In the genomic region with DNA sequence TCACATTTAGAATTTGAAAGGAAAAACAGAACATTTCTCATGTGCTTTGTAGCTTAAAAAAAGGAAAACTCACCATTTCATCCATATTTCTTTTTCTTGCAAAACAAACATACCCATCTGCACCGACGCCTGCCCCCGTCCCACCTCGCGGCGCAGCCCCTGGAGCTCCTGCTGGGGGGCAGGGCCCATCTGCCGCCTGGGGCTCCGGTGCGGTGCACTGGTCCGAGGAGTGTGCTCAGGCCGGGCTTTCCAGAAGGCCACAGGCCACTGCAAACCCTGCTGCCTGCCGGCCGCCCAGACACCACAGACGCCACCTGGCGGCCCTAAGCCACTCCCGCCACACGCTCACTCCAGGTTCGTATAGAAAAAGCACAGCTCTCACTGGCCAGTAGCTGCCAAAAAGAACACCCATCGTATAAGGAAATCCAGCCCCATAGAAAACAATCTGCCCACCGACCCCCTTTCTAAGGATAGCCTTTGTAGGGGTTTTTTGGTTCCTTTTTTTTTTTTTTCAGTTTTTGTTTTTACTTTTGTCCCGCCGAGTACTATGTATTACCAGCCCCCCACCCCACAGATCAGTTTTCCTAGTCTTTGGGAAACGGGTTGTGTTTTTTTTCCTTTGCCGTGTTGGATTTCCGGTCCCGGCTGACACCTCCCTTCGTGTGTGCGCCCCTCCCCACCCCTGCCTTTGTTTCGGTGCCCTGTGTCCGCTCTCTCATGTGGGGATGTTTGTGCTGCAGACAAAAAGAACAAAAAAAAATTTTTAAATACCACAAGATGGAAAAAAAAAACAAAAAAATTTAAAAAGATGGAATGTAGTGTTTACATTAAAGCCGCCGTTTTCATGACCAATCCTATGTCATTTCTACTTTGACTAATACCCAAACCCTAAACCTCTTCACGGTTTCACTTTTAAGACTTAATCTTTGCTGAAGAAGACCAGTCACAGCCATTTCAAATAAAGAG, we compare ENCODE assay signal across 1 cellular context.
TF ChIP-seq lines count a peak whose summit lies in the region.

No MANE protein-coding gene starts in this region.

TF ChIP-seq in GM12878, 131 proteins besides CTCF, POLR2A, EP300 and RAD21 (continued from another document):
- TF ChIP-seq GATAD2B (conservative IDR thresholded peaks at IDR 0.05; ENCODE audit: low read depth) = 0 out of 2 replicates have a peak, but pooled peaks have one; percentile 52
- TF ChIP-seq BRCA1 (IDR thresholded peaks at IDR 0.05; ENCODE audit: low read depth, low read length) = no peak
- TF ChIP-seq EZH2 (IDR thresholded peaks at IDR 0.05; ENCODE audit: borderline replicate concordance, control insufficient read depth, low read depth, low read length) = no peak
- no peak for TF ChIP-seq NFXL1 (IDR thresholded peaks at IDR 0.05; ENCODE audit: borderline replicate concordance)
- TF ChIP-seq TCF3 (IDR thresholded peaks at IDR 0.05; ENCODE audit: borderline replicate concordance, insufficient read depth, low read depth, low read length) = no peak
- peak; percentile 78 for TF ChIP-seq LARP7 (IDR thresholded peaks at IDR 0.05)
- no peak for TF ChIP-seq USF2 (IDR thresholded peaks at IDR 0.05; ENCODE audit: borderline replicate concordance, low read depth, low read length)
- TF ChIP-seq, protein P1, sequence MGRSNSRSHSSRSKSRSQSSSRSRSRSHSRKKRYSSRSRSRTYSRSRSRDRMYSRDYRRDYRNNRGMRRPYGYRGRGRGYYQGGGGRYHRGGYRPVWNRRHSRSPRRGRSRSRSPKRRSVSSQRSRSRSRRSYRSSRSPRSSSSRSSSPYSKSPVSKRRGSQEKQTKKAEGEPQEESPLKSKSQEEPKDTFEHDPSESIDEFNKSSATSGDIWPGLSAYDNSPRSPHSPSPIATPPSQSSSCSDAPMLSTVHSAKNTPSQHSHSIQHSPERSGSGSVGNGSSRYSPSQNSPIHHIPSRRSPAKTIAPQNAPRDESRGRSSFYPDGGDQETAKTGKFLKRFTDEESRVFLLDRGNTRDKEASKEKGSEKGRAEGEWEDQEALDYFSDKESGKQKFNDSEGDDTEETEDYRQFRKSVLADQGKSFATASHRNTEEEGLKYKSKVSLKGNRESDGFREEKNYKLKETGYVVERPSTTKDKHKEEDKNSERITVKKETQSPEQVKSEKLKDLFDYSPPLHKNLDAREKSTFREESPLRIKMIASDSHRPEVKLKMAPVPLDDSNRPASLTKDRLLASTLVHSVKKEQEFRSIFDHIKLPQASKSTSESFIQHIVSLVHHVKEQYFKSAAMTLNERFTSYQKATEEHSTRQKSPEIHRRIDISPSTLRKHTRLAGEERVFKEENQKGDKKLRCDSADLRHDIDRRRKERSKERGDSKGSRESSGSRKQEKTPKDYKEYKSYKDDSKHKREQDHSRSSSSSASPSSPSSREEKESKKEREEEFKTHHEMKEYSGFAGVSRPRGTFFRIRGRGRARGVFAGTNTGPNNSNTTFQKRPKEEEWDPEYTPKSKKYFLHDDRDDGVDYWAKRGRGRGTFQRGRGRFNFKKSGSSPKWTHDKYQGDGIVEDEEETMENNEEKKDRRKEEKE (IDR thresholded peaks at IDR 0.05) = no peak
- TF ChIP-seq, protein P2, sequence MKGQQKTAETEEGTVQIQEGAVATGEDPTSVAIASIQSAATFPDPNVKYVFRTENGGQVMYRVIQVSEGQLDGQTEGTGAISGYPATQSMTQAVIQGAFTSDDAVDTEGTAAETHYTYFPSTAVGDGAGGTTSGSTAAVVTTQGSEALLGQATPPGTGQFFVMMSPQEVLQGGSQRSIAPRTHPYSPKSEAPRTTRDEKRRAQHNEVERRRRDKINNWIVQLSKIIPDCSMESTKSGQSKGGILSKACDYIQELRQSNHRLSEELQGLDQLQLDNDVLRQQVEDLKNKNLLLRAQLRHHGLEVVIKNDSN (IDR thresholded peaks at IDR 0.05; ENCODE audit: borderline replicate concordance, extremely low read length, insufficient read depth, low read depth, low read length) = no peak
- TF ChIP-seq SMAD1 (IDR thresholded peaks at IDR 0.05; ENCODE audit: low read depth, partially characterized antibody) = no peak
- peak; percentile 51; the same call in 1 of the 2 replicates for TF ChIP-seq ATF7 (IDR thresholded peaks at IDR 0.05; ENCODE audit: low read depth)
- no peak for TF ChIP-seq FOXK2 (IDR thresholded peaks at IDR 0.05)
- no peak for TF ChIP-seq SPI1 (IDR thresholded peaks at IDR 0.05; ENCODE audit: borderline replicate concordance, insufficient read depth, low read depth, low read length)
- TF ChIP-seq SREBF1 (IDR thresholded peaks at IDR 0.05; ENCODE audit: low read length) = no peak
- no peak; the same call in 1 of the 2 replicates for TF ChIP-seq CBFB (IDR thresholded peaks at IDR 0.05; ENCODE audit: low read depth)
- no peak for TF ChIP-seq TARDBP (IDR thresholded peaks at IDR 0.05; ENCODE audit: borderline replicate concordance)
- no peak for TF ChIP-seq CUX1 (IDR thresholded peaks at IDR 0.05; ENCODE audit: insufficient replicate concordance, low read depth, low read length)
- TF ChIP-seq NRF1 (conservative IDR thresholded peaks at IDR 0.05; ENCODE audit: low read depth, low read length) = no peak
- no peak for TF ChIP-seq ETV6 (conservative IDR thresholded peaks at IDR 0.05 in 1 of 2, IDR thresholded peaks at IDR 0.05 in 1 of 2; ENCODE audit: borderline replicate concordance in 1 of 2, low read depth in 1 of 2)
- TF ChIP-seq CHD4 (IDR thresholded peaks at IDR 0.05) = no peak
- no peak for TF ChIP-seq RFX5 (IDR thresholded peaks at IDR 0.05; ENCODE audit: low read depth, low read length)
- 0 out of 2 replicates have a peak, but pooled peaks have one; percentile 31 for TF ChIP-seq RELB (IDR thresholded peaks at IDR 0.05; ENCODE audit: low read depth)
- TF ChIP-seq, protein P3, sequence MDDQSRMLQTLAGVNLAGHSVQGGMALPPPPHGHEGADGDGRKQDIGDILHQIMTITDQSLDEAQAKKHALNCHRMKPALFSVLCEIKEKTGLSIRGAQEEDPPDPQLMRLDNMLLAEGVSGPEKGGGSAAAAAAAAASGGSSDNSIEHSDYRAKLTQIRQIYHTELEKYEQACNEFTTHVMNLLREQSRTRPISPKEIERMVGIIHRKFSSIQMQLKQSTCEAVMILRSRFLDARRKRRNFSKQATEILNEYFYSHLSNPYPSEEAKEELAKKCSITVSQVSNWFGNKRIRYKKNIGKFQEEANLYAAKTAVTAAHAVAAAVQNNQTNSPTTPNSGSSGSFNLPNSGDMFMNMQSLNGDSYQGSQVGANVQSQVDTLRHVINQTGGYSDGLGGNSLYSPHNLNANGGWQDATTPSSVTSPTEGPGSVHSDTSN (IDR thresholded peaks at IDR 0.05; ENCODE audit: insufficient replicate concordance, low read depth, low read length) = no peak
- TF ChIP-seq ZNF24 (IDR thresholded peaks at IDR 0.05) = peak; percentile 32; the same call in 1 of the 2 replicates
- TF ChIP-seq POLR2AphosphoS2 (IDR thresholded peaks at IDR 0.05; ENCODE audit: low read depth, low read length) = no peak
- TF ChIP-seq, protein P4, sequence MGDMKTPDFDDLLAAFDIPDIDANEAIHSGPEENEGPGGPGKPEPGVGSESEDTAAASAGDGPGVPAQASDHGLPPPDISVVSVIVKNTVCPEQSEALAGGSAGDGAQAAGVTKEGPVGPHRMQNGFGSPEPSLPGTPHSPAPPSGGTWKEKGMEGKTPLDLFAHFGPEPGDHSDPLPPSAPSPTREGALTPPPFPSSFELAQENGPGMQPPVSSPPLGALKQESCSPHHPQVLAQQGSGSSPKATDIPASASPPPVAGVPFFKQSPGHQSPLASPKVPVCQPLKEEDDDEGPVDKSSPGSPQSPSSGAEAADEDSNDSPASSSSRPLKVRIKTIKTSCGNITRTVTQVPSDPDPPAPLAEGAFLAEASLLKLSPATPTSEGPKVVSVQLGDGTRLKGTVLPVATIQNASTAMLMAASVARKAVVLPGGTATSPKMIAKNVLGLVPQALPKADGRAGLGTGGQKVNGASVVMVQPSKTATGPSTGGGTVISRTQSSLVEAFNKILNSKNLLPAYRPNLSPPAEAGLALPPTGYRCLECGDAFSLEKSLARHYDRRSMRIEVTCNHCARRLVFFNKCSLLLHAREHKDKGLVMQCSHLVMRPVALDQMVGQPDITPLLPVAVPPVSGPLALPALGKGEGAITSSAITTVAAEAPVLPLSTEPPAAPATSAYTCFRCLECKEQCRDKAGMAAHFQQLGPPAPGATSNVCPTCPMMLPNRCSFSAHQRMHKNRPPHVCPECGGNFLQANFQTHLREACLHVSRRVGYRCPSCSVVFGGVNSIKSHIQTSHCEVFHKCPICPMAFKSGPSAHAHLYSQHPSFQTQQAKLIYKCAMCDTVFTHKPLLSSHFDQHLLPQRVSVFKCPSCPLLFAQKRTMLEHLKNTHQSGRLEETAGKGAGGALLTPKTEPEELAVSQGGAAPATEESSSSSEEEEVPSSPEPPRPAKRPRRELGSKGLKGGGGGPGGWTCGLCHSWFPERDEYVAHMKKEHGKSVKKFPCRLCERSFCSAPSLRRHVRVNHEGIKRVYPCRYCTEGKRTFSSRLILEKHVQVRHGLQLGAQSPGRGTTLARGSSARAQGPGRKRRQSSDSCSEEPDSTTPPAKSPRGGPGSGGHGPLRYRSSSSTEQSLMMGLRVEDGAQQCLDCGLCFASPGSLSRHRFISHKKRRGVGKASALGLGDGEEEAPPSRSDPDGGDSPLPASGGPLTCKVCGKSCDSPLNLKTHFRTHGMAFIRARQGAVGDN (IDR thresholded peaks at IDR 0.05) = 0 out of 2 replicates have a peak, but pooled peaks have one; percentile 14
- TF ChIP-seq RAD51 (IDR thresholded peaks at IDR 0.05) = no peak
- TF ChIP-seq REST (IDR thresholded peaks at IDR 0.05; ENCODE audit: low read depth, low read length) = no peak
